In the genomic region with DNA sequence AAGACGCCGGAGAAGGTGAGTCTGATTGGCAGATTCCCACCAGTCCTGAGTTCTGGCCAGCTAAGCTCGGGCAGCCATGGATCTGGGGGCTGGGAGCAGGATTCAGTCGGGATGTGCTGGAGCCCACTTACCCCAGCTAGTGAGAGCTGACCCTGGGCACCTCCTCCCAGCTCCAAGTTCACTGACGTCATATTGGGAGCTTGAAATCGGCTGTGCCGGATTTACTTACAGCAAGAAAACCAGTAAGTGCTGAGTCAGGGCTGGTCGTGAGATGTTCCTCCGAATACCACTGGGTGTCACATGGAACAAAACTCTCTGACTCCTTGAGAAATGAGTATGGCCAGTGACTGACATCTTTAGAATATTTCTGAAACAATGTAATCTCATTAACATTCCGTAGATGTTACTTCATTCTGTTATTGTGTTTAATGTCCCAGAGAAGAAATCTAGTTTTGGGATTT, we compare ENCODE assay signal across 8 cellular contexts.
DNase-seq lines count a peak whose midpoint lies in the region; ATAC-seq and TF ChIP-seq lines count a peak whose summit lies in the region.

No MANE protein-coding gene starts in this region.

- peaks cover 0 to 9% (median 0%) of the 10 kb centered on the region in 3 donors for H3K27me3 ChIP-seq in stomach

- H3K9me3 ChIP-seq in stomach: no peaks in the 10 kb centered on the region

- peak; percentile 66 for DNase-seq in DMS53 (lab: John Stamatoyannopoulos, UW)
- DNase-seq in DMS53 treated with DMSO at 0.1 percent for 48 hours (lab: John Stamatoyannopoulos, UW; ENCODE audit: unreplicated experiment): no peak
- peak; percentile 79 to 82 for DNase-seq in SHP77 (lab: John Stamatoyannopoulos, UW)
- peak; percentile 39 for DNase-seq in glomerular endothelial cell (ENCODE audit: extremely low read depth, low read depth, low spot score)
- peak; percentile 66 for DNase-seq in pulmonary artery endothelial cell (ENCODE audit: low read depth, low spot score)
- DNase-seq in stomach: no peak
- no peak for DNase-seq in NCI-H2171 (lab: John Stamatoyannopoulos, UW)

- TF ChIP-seq CTCF in stomach (IDR thresholded peaks at IDR 0.05): no peak

- ATAC-seq in HG02759 (IDR thresholded peaks at IDR 0.05; ENCODE audit: unreplicated experiment): no peak

- H3K36me3 ChIP-seq in stomach: no peaks in the 10 kb centered on the region

- no peaks in the 10 kb centered on the region for H3K4me1 ChIP-seq in stomach

- TF ChIP-seq POLR2A in stomach (IDR thresholded peaks at IDR 0.05): no peak

- H3K4me3 ChIP-seq in stomach: no peak overlapping the region

- TF ChIP-seq EP300 in stomach (IDR thresholded peaks at IDR 0.05): no peak

- H3K27ac ChIP-seq in stomach: no peak overlapping the region

- intact Hi-C loops in stomach (cut with DNase I; ENCODE audit: low total_unique reads): no loop called here

- WGBS in stomach, 5 donors: 48 to 63% (median 56%) methylated on average over 10 of the region's 10 CpGs

Comparison
In these comparisons a context has a peak if more than half of its experiments do, and no peak if none do; other contexts are left out.
1. DNase-seq: peak in DMS53 (single experiment), SHP77 (2 of 2), glomerular endothelial cell (single experiment) and pulmonary artery endothelial cell (single experiment); none in DMS53 treated with DMSO at 0.1 percent for 48 hours (single experiment), stomach (single experiment) and NCI-H2171 (single experiment).